Comparison of ENCODE assay signal across 19 cellular contexts in the genomic region with DNA sequence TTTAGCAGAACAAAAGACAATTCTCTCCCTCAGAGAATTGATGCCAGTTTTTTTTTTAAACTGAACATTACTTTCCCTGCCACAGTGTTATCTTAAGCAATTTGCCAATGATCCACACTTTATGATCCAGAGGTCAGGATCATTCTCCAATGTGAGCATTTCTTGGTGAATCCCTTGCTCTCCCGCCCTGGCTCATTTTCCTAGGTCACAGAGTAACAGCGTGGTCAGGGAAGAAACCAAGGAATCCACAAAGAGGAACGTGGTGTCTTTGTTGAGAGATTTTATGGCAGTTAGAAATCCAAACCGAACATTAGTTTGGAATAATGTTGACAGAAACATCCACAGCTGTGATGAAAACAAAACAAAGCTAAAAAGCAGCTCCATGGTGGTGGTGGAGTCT.
DNase-seq lines count a peak whose midpoint lies in the region; ATAC-seq, FAIRE-seq and TF ChIP-seq lines count a peak whose summit lies in the region.
"Had no signal": no experiment of that assay in that cellular context is flagged by ENCODE, and none has a peak within 500 bp of the region (broad histone marks: within the 10 kb centered on the region; RNA-seq: fewer than 3 reads in every experiment).

No MANE protein-coding gene starts in this region.

- H3K4me2 ChIP-seq in astrocyte (ENCODE audit: low read length): no peak overlapping the region

- H3K27me3 ChIP-seq in ACC112 (ENCODE audit: insufficient read depth, low read length): no peaks in the 10 kb centered on the region
- no peaks in the 10 kb centered on the region for H3K27me3 ChIP-seq in astrocyte (ENCODE audit: insufficient read depth, low read length)

- peak overlapping the region; percentile 50 for H3K27ac ChIP-seq in ACC112 (ENCODE audit: low read depth, low read length)
- no peak overlapping the region for H3K27ac ChIP-seq in astrocyte (ENCODE audit: low read depth, low read length)
- H3K27ac ChIP-seq: SK-N-MC had no signal

- H3K9me3 ChIP-seq in astrocyte (ENCODE audit: insufficient read depth, low read depth, low read length): no peaks in the 10 kb centered on the region
- H3K9me3 ChIP-seq: Caco-2 had no signal

- no peak for DNase-seq in astrocyte (ENCODE audit: low read depth)
- DNase-seq in fibroblast of peridontal ligament (ENCODE audit: extremely low read depth): peak; percentile 26
- no peak for DNase-seq in sciatic nerve (ENCODE audit: low spot score)
- no peak for DNase-seq in mesenteric fat pad (ENCODE audit: low spot score)
- DNase-seq in stimulated activated CD4-positive, alpha-beta T cell treated with anti-CD3 and anti-CD28 coated beads, Interleukin-4, amount 100 ng/mL, for 1 hour: no peak
- DNase-seq: 8988T, Caco-2, DMS53, KBM-7, NCI-H1105, NCI-H1694 treated with DMSO at 0.1 percent for 48 hours, NCI-H748 treated with DMSO at 0.1 percent for 48 hours, PC-3 had no signal

- H3K4me3 Mint-ChIP-seq in astrocyte (ENCODE audit: unreplicated experiment): no peak overlapping the region

- peaks cover 2% of the 10 kb centered on the region for H3K9me3 Mint-ChIP-seq in astrocyte (ENCODE audit: unreplicated experiment)

- peaks cover 29% of the 10 kb centered on the region for H3K4me1 Mint-ChIP-seq in astrocyte (ENCODE audit: low read depth, unreplicated experiment)

- no peak overlapping the region for H3K4me3 ChIP-seq in ACC112 (ENCODE audit: low read depth, low read length)
- no peak overlapping the region for H3K4me3 ChIP-seq in astrocyte (ENCODE audit: insufficient read depth, low read depth, low read length)
- H3K4me3 ChIP-seq: SK-N-MC had no signal

- H3K36me3 Mint-ChIP-seq in astrocyte (ENCODE audit: low read depth, unreplicated experiment): no peaks in the 10 kb centered on the region

- peak overlapping the region; percentile 20 for H2AFZ ChIP-seq in ACC112 (ENCODE audit: low read length, unreplicated experiment)
- H2AFZ ChIP-seq in astrocyte (ENCODE audit: low read depth, low read length): no peak overlapping the region

- H3K27me3 Mint-ChIP-seq in astrocyte (ENCODE audit: low read depth, unreplicated experiment): no peaks in the 10 kb centered on the region

- H4K20me1 ChIP-seq in astrocyte (ENCODE audit: insufficient read depth, low read length): no peaks in the 10 kb centered on the region

- ATAC-seq in sciatic nerve: peak; percentile 33
- no peak for ATAC-seq in GM21723 (IDR thresholded peaks at IDR 0.05; ENCODE audit: unreplicated experiment)
- ATAC-seq in HG02571 (IDR thresholded peaks at IDR 0.05; ENCODE audit: unreplicated experiment): no peak
- ATAC-seq: PC-3, Right ventricle myocardium inferior had no signal

- H3K4me1 ChIP-seq in ACC112 (ENCODE audit: control insufficient read depth, insufficient read depth, low read length, unreplicated experiment) (peaks cover 35% of the 10 kb centered on the region), astrocyte (ENCODE audit: insufficient read depth, low read length) (peaks cover 19% of the 10 kb centered on the region)
- H3K4me1 ChIP-seq: Caco-2 had no signal

- H3K79me2 ChIP-seq in ACC112 (ENCODE audit: control insufficient read depth, insufficient read depth, low read length, unreplicated experiment) (no peaks in the 10 kb centered on the region), astrocyte (ENCODE audit: insufficient read depth, low read length) (no peaks in the 10 kb centered on the region)

- intact Hi-C loops in sciatic nerve (cut with DNase I): no loop called here

- FAIRE-seq in astrocyte (lab: Jason Lieb, UNC): no peak
- FAIRE-seq: GM18507 had no signal

- peak overlapping the region; percentile 60 for H3K27ac Mint-ChIP-seq in astrocyte (ENCODE audit: unreplicated experiment)

- TF ChIP-seq CTCF in astrocyte (IDR thresholded peaks at IDR 0.05; ENCODE audit: insufficient read depth, low read depth, low read length): no peak

- H3K36me3 ChIP-seq in ACC112 (ENCODE audit: insufficient read depth, low read length) (no peaks in the 10 kb centered on the region), astrocyte (ENCODE audit: insufficient read depth, low read length) (no peaks in the 10 kb centered on the region)

- no peak overlapping the region for H3K9ac ChIP-seq in astrocyte (ENCODE audit: low read length)
